Comparison of ENCODE assay signal across 24 cellular contexts in genomic region chr12:23550753-23551152, GRCh38.
"Had no signal": no experiment of that assay in that cellular context is flagged by ENCODE, and none has a peak within 500 bp of the region (broad histone marks: within the 10 kb centered on the region; RNA-seq: fewer than 3 reads in every experiment).

No MANE protein-coding gene starts in this region.

- H3K4me3 Mint-ChIP-seq: activated CD4-positive, alpha-beta T cell treated with anti-CD3 and anti-CD28 coated beads, Interleukin-2, amount 10 ng/mL, durations not matched to agents 7 days and 5 days; activated CD8-positive, alpha-beta T cell treated with anti-CD3 and anti-CD28 coated beads for 36 hours; activated naive CD8-positive, alpha-beta T cell treated with anti-CD3 and anti-CD28 coated beads, Interleukin-2, amount 50 U/mL, for 24 hours; activated T-helper 1 cell treated with anti-CD3 and anti-CD28 coated beads, Interleukin-12 subunit alpha, Interleukin-12 subunit beta, Interleukin-2, Interleukin-4 antibody, amounts not matched to agents 30 ng/mL and 10 ng/mL and 1 ng/mL, durations not matched to agents 14 hours and 24 hours and 36 hours; endodermal cell; naive thymus-derived CD4-positive, alpha-beta T cell; neural crest cell; T-helper 2 cell treated with Interferon-gamma antibody and Interleukin-4, amounts not matched to agents 5 μg/mL and 100 μg/mL, for 36 hours had no signal

- H3K9me3 Mint-ChIP-seq: activated CD4-positive, alpha-beta T cell treated with anti-CD3 and anti-CD28 coated beads, Interleukin-2, amount 10 ng/mL, durations not matched to agents 7 days and 5 days; activated naive CD8-positive, alpha-beta T cell treated with anti-CD3 and anti-CD28 coated beads, Interleukin-2, amount 50 U/mL, for 24 hours; activated T-helper 1 cell treated with anti-CD3 and anti-CD28 coated beads, Interleukin-12 subunit alpha, Interleukin-12 subunit beta, Interleukin-2, Interleukin-4 antibody, amounts not matched to agents 30 ng/mL and 10 ng/mL and 1 ng/mL, durations not matched to agents 14 hours and 24 hours and 36 hours; endodermal cell; neural crest cell had no signal

- DNase-seq: activated CD4-positive, alpha-beta T cell treated with anti-CD3 and anti-CD28 coated beads, Interleukin-2, amount 10 ng/mL, durations not matched to agents 7 days and 5 days; activated CD4-positive, CD25-positive, alpha-beta regulatory T cell treated with anti-CD3 and anti-CD28 coated beads, Interleukin-2, amount 50 U/mL, for 72 hours; activated CD8-positive, alpha-beta T cell treated with anti-CD3 and anti-CD28 coated beads for 36 hours; activated gamma-delta T cell; activated naive CD4-positive, alpha-beta T cell treated with anti-CD3 and anti-CD28 coated beads, Interleukin-2, amount 50 U/mL, for 16 hours; activated naive CD8-positive, alpha-beta T cell treated with anti-CD3 and anti-CD28 coated beads, Interleukin-2, amount 50 U/mL, for 24 hours; cerebellar nuclear complex; endodermal cell; esophagus squamous epithelium; gastrocnemius medialis; left colon; lower lobe of right lung; naive thymus-derived CD4-positive, alpha-beta T cell; occipital lobe; retina; spleen; stimulated activated CD4-positive, alpha-beta T cell treated with anti-CD3 and anti-CD28 coated beads, Interleukin-4, amount 100 ng/mL, for 24 hours; stimulated activated naive CD4-positive, alpha-beta T cell treated with Interleukin-2 at 50 U/mL for 16 hours; thyroid gland; upper lobe of right lung; WERI-Rb-1 had no signal

- H3K27me3 Mint-ChIP-seq: activated CD4-positive, alpha-beta T cell treated with anti-CD3 and anti-CD28 coated beads, Interleukin-2, amount 10 ng/mL, durations not matched to agents 7 days and 5 days; activated CD8-positive, alpha-beta T cell treated with anti-CD3 and anti-CD28 coated beads for 36 hours; activated naive CD8-positive, alpha-beta T cell treated with anti-CD3 and anti-CD28 coated beads, Interleukin-2, amount 50 U/mL, for 24 hours; naive thymus-derived CD4-positive, alpha-beta T cell had no signal

- ATAC-seq: activated CD8-positive, alpha-beta T cell treated with anti-CD3 and anti-CD28 coated beads for 36 hours; activated naive CD8-positive, alpha-beta T cell treated with anti-CD3 and anti-CD28 coated beads, Interleukin-2, amount 50 U/mL, for 24 hours; gastrocnemius medialis; left colon; lower lobe of right lung; naive thymus-derived CD4-positive, alpha-beta T cell; upper lobe of right lung had no signal

- H3K4me1 Mint-ChIP-seq: activated CD4-positive, alpha-beta T cell treated with anti-CD3 and anti-CD28 coated beads, Interleukin-2, amount 10 ng/mL, durations not matched to agents 7 days and 5 days; activated naive CD8-positive, alpha-beta T cell treated with anti-CD3 and anti-CD28 coated beads, Interleukin-2, amount 50 U/mL, for 24 hours; naive thymus-derived CD4-positive, alpha-beta T cell had no signal

- H3K36me3 Mint-ChIP-seq: naive thymus-derived CD4-positive, alpha-beta T cell had no signal

- H3K27ac Mint-ChIP-seq: activated CD4-positive, alpha-beta T cell treated with anti-CD3 and anti-CD28 coated beads, Interleukin-2, amount 10 ng/mL, durations not matched to agents 7 days and 5 days; activated CD8-positive, alpha-beta T cell treated with anti-CD3 and anti-CD28 coated beads for 36 hours; activated naive CD8-positive, alpha-beta T cell treated with anti-CD3 and anti-CD28 coated beads, Interleukin-2, amount 50 U/mL, for 24 hours; activated T-helper 1 cell treated with anti-CD3 and anti-CD28 coated beads, Interleukin-12 subunit alpha, Interleukin-12 subunit beta, Interleukin-2, Interleukin-4 antibody, amounts not matched to agents 30 ng/mL and 10 ng/mL and 1 ng/mL, durations not matched to agents 14 hours and 24 hours and 36 hours; endodermal cell; naive thymus-derived CD4-positive, alpha-beta T cell; T-helper 2 cell treated with Interferon-gamma antibody and Interleukin-4, amounts not matched to agents 5 μg/mL and 100 μg/mL, for 36 hours had no signal
